In the genomic region with DNA sequence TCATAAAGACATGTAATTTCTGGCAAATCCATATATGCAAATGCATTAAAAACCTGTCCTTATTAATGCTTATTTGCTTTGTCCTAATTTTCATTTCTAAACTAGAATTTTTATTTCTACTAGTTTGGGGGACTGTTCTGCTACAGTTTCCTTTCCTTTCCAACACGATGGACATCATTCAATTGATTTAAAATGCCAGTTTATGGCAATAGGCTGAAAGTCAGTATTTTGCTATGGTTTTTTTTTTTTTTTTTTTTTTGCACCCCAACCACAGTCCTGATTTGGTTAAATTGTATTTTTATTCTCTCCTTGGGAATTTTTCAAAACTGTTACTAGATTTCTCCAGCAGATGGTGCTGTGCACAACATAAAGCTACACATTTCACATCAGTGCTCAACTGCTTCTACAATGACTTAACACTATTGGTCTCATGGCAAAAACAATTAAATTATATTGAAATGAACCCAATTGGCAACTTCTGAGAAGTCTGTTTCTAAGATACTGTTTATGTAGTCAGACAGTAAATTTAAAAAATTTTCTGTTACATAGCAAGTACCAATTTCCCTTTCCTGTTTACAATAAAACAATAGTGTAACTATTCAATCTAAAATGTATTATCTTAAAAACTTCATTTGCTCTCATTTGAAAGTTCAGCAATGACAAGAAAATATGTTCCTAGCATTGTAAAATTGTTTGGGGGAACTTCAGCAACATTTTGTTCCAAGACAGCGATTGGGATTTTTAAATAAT, we compare ENCODE assay signal across 9 cellular contexts.
DNase-seq lines count a peak whose midpoint lies in the region; ATAC-seq and TF ChIP-seq lines count a peak whose summit lies in the region.
"Had no signal": no experiment of that assay in that cellular context is flagged by ENCODE, and none has a peak within 500 bp of the region (broad histone marks: within the 10 kb centered on the region; RNA-seq: fewer than 3 reads in every experiment).

No MANE protein-coding gene starts in this region.

- no peaks in the 10 kb centered on the region for H3K4me1 Mint-ChIP-seq in nephron progenitor cell
- H3K4me1 Mint-ChIP-seq: activated naive CD8-positive, alpha-beta T cell treated with anti-CD3 and anti-CD28 coated beads, Interleukin-2, amount 10 ng/mL, durations not matched to agents 7 days and 5 days had no signal

- H3K4me3 ChIP-seq in GM12865 (ENCODE audit: low read depth, low read length) = no peak overlapping the region
- no peak overlapping the region for H3K4me3 ChIP-seq in Jurkat, Clone E6-1 (ENCODE audit: low read length)

- no peak overlapping the region for H3K27ac Mint-ChIP-seq in nephron progenitor cell
- H3K27ac Mint-ChIP-seq: activated naive CD8-positive, alpha-beta T cell treated with anti-CD3 and anti-CD28 coated beads, Interleukin-2, amount 10 ng/mL, durations not matched to agents 7 days and 5 days had no signal

- TF ChIP-seq CTCF in 22Rv1 (IDR thresholded peaks at IDR 0.05) (peak; percentile 79), GM12865 (IDR thresholded peaks at IDR 0.05; ENCODE audit: insufficient read depth, low read depth, low read length, missing control alignments) (peak; percentile 58), nephron progenitor cell (IDR thresholded peaks at IDR 0.05) (peak; percentile 52)

- DNase-seq in GM12865 (ENCODE audit: low read depth) (peak; percentile 38), SKM-1 (lab: John Stamatoyannopoulos, UW; ENCODE audit: unreplicated experiment) (peak; percentile 21), fibroblast of peridontal ligament (ENCODE audit: extremely low read depth) (peak; percentile 85), nephron progenitor cell (peak; percentile 14)
- peak; percentile 29 for DNase-seq in Jurkat, Clone E6-1 (ENCODE audit: low read depth, low spot score)
- DNase-seq: activated naive CD8-positive, alpha-beta T cell treated with anti-CD3 and anti-CD28 coated beads, Interleukin-2, amount 10 ng/mL, durations not matched to agents 7 days and 5 days had no signal

- H3K27ac ChIP-seq in 22Rv1 = no peak overlapping the region

- no peak overlapping the region for H3K4me3 Mint-ChIP-seq in nephron progenitor cell
- H3K4me3 Mint-ChIP-seq: activated naive CD8-positive, alpha-beta T cell treated with anti-CD3 and anti-CD28 coated beads, Interleukin-2, amount 10 ng/mL, durations not matched to agents 7 days and 5 days had no signal

- peaks cover 36% of the 10 kb centered on the region for H3K36me3 Mint-ChIP-seq in nephron progenitor cell (ENCODE audit: low read depth)
- H3K36me3 Mint-ChIP-seq: activated naive CD8-positive, alpha-beta T cell treated with anti-CD3 and anti-CD28 coated beads, Interleukin-2, amount 10 ng/mL, durations not matched to agents 7 days and 5 days had no signal

- no peaks in the 10 kb centered on the region for H3K9me3 Mint-ChIP-seq in nephron progenitor cell
- H3K9me3 Mint-ChIP-seq: activated naive CD8-positive, alpha-beta T cell treated with anti-CD3 and anti-CD28 coated beads, Interleukin-2, amount 10 ng/mL, durations not matched to agents 7 days and 5 days had no signal

- no peaks in the 10 kb centered on the region for H3K27me3 Mint-ChIP-seq in nephron progenitor cell (ENCODE audit: low read depth, poor library complexity)

- ATAC-seq in GM21360 (IDR thresholded peaks at IDR 0.05; ENCODE audit: unreplicated experiment) (no peak), HG03135 (IDR thresholded peaks at IDR 0.05; ENCODE audit: unreplicated experiment) (no peak)

Comparison
In these comparisons a context has a peak if more than half of its experiments do, and no peak if none do; other contexts are left out.
1. DNase-seq: peak in every context shown above with its lines; median percentile 85 in fibroblast of peridontal ligament; 38 in GM12865; 29 in Jurkat, Clone E6-1; 21 in SKM-1; 14 in nephron progenitor cell.